In genomic region chr21:17646790-17647189, GRCh38 we compare ENCODE assay signal across 29 cellular contexts.
"Had no signal": no experiment of that assay in that cellular context is flagged by ENCODE, and none has a peak within 500 bp of the region (broad histone marks: within the 10 kb centered on the region; RNA-seq: fewer than 3 reads in every experiment).

No MANE protein-coding gene starts in this region.

- H3K27ac ChIP-seq: neural progenitor cell, ovary, parathyroid adenoma, psoas muscle, skin epidermis, spleen, suprapubic skin, testis, tibial artery, transverse colon, upper lobe of right lung, vagina had no signal

- DNase-seq: naive thymus-derived CD4-positive, alpha-beta T cell; natural killer cell; occipital lobe; ovary; posterior cingulate gyrus; psoas muscle; right cardiac atrium; spleen; stimulated activated CD4-positive, alpha-beta T cell treated with anti-CD3 and anti-CD28 coated beads, Interleukin-12 subunit alpha, Interleukin-12 subunit beta, amount 100 ng/mL, for 4 hours; stimulated activated CD4-positive, alpha-beta T cell treated with anti-CD3 and anti-CD28 coated beads, Interleukin-1b, Interleukin-23, amount 100 ng/mL, for 48 hours; stimulated activated CD4-positive, alpha-beta T cell treated with anti-CD3 and anti-CD28 coated beads, Interleukin-4, amount 100 ng/mL, for 1 hour; stimulated activated CD4-positive, alpha-beta T cell treated with anti-CD3 and anti-CD28 coated beads, Interleukin-4, amount 100 ng/mL, for 4 hours; stimulated activated CD8-positive, alpha-beta memory T cell treated with anti-CD3 and anti-CD28 coated beads, Interleukin-4, amount 100 ng/mL, for 48 hours; stimulated activated naive CD4-positive, alpha-beta T cell; stimulated activated naive CD8-positive, alpha-beta T cell treated with anti-CD3 and anti-CD28 coated beads, Interleukin-15, amount 100 ng/mL, for 72 hours; stimulated activated naive CD8-positive, alpha-beta T cell treated with anti-CD3 and anti-CD28 coated beads, Interleukin-15, Interleukin-2, amounts not matched to agents 100 U/mL and 50 U/mL, for 24 hours; substantia nigra; testis; tibial artery; transverse colon; upper lobe of right lung had no signal

- ATAC-seq: naive thymus-derived CD4-positive, alpha-beta T cell; natural killer cell; psoas muscle; right cardiac atrium; sciatic nerve; stimulated activated memory B cell treated with anti-CD40 and anti-IgM and Interleukin-4, amounts not matched to agents 10 μg/mL and 1 μg/mL and 100 μg/mL, for 72 hours; stimulated activated naive CD8-positive, alpha-beta T cell treated with anti-CD3 and anti-CD28 coated beads, Interleukin-15, amount 100 ng/mL, for 72 hours; stimulated activated naive CD8-positive, alpha-beta T cell treated with anti-CD3 and anti-CD28 coated beads, Interleukin-15, Interleukin-2, amounts not matched to agents 100 U/mL and 50 U/mL, for 24 hours; upper lobe of right lung had no signal

- H2AFZ ChIP-seq: neural progenitor cell, parathyroid adenoma had no signal

- H3K27me3 ChIP-seq: neural progenitor cell, ovary, spleen, suprapubic skin, testis, tibial artery, transverse colon, upper lobe of right lung, vagina had no signal

- H3K4me1 ChIP-seq: neural progenitor cell, parathyroid adenoma, psoas muscle, spleen, suprapubic skin, testis, tibial artery, transverse colon, upper lobe of right lung, vagina had no signal

- H3K9me3 ChIP-seq: ovary, psoas muscle, spleen, suprapubic skin, testis, tibial artery, upper lobe of right lung had no signal

- H3K36me3 ChIP-seq: neural progenitor cell, ovary, spleen, suprapubic skin, tibial artery, transverse colon, upper lobe of right lung, vagina had no signal

- H3K4me3 ChIP-seq: neural progenitor cell, ovary, psoas muscle, skin epidermis, smooth muscle cell, spleen, suprapubic skin, testis, tibial artery, transverse colon, upper lobe of right lung, vagina had no signal

- H3K9ac ChIP-seq: neural progenitor cell, parathyroid adenoma had no signal

- H3K4me2 ChIP-seq: neural progenitor cell, smooth muscle cell had no signal

- H3K79me2 ChIP-seq: parathyroid adenoma had no signal
